Comparison of ENCODE assay signal across 19 cellular contexts in the genomic region with DNA sequence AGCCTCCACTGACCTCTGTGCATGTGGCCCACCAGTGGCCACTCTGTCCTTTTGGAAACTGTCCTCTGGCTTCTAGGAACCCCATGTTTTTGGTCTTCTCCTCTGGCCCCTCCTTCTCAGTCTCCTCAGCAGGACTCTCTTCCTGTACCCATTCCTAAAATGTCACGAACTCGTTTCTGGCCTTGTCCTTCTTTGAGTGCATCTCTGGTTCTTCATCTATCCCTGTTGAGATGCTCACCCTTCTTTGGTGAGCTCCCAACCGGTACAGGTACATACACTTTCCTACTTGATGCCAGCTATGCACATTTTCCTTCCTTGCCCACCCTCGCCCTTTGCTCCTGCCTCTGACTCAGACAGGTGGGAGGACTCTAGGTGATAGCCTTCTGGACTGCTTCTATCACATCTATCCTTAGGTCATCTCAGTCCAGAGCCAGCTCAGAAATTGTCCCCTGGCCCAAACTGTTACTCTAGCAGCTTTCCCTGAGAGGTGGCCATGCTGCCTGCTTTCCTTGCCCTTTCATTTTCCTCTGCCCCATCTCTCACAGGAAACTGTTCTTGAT. TPM values are rescaled to one million over a fixed set of nuclear protein-coding genes. Genes with fewer than 3 reads are reported as not detected.
DNase-seq lines count a peak whose midpoint lies in the region; ATAC-seq, FAIRE-seq and TF ChIP-seq lines count a peak whose summit lies in the region.
"Had no signal": no experiment of that assay in that cellular context is flagged by ENCODE, and none has a peak within 500 bp of the region (broad histone marks: within the 10 kb centered on the region; RNA-seq: fewer than 3 reads in every experiment).

No MANE protein-coding gene starts in this region.

- TF ChIP-seq EP300 in HepG2 (IDR thresholded peaks at IDR 0.05; ENCODE audit: low read depth in 2 of 2, low read length in 2 of 2) (0 out of 4 replicates have a peak, but pooled peaks of 1 of the 2 experiments have one; percentile 8), HepG2 (CRISPR knock-in tag; IDR thresholded peaks at IDR 0.05; ENCODE audit: borderline replicate concordance) (no peak), sigmoid colon (IDR thresholded peaks at IDR 0.05) (no peak)

- H3K36me3 ChIP-seq in SJCRH30: peaks cover 26% of the 10 kb centered on the region
- peaks cover 0 to 14% of the 10 kb centered on the region in 2 experiments; a peak in 1 of 5 replicates for H3K36me3 ChIP-seq in HepG2 (replicated peaks in 1 of 2; ENCODE audit: control insufficient read depth in 1 of 2, insufficient read depth in 2 of 2, low read length in 2 of 2)
- H3K36me3 ChIP-seq in sigmoid colon: peaks cover 0 to 26% (median 12%) of the 10 kb centered on the region in 4 donors

- TF ChIP-seq POLR2A in HepG2 (IDR thresholded peaks at IDR 0.05; ENCODE audit: insufficient read depth in 1 of 2, low read depth in 2 of 2, low read length in 2 of 2): no peak
- TF ChIP-seq POLR2A in sigmoid colon (IDR thresholded peaks at IDR 0.05): no peak

- no peak overlapping the region for H3K4me3 Mint-ChIP-seq in activated naive CD8-positive, alpha-beta T cell treated with anti-CD3 and anti-CD28 coated beads, Interleukin-2, amount 50 U/mL, for 24 hours

- no peaks in the 10 kb centered on the region for H4K20me1 ChIP-seq in HepG2 (ENCODE audit: insufficient read depth, low read length)

- H3K27ac Mint-ChIP-seq in activated naive CD8-positive, alpha-beta T cell treated with anti-CD3 and anti-CD28 coated beads, Interleukin-2, amount 50 U/mL, for 24 hours: no peak overlapping the region

- no peaks in the 10 kb centered on the region for H3K27me3 Mint-ChIP-seq in activated naive CD8-positive, alpha-beta T cell treated with anti-CD3 and anti-CD28 coated beads, Interleukin-2, amount 50 U/mL, for 24 hours

- H3K36me3 Mint-ChIP-seq in activated naive CD8-positive, alpha-beta T cell treated with anti-CD3 and anti-CD28 coated beads, Interleukin-2, amount 50 U/mL, for 24 hours (ENCODE audit: low read depth): peaks cover 9% of the 10 kb centered on the region

- H3K4me2 ChIP-seq in HepG2 (ENCODE audit: low read depth, low read length): peak overlapping the region; percentile 59

- CTCF ChIA-PET in HepG2 (lab: Yijun Ruan, JAX; ENCODE audit: low intra/inter-chr PET ratio, low total read pairs): no interaction called here

- H3K4me1 ChIP-seq in SJCRH30 (peaks cover 36% of the 10 kb centered on the region), HepG2 (ENCODE audit: insufficient read depth, low read length) (peaks cover 38% of the 10 kb centered on the region), sigmoid colon (no peaks in the 10 kb centered on the region)

- 42% methylated on average over 4 of the region's 4 CpGs for WGBS in HepG2 (ENCODE audit: low lambda C conversion rate)
- 89% methylated on average over 4 of the region's 4 CpGs for WGBS in sigmoid colon, 2 donors

- in situ Hi-C loops in HepG2 (cut with HindIII; ENCODE audit: extremely low pct_ligation_motif_present, low pct_unique_long_range_greater_than_20kb): no loop called here

- no peak for TF ChIP-seq RAD21 in HepG2 (CRISPR knock-in tag; IDR thresholded peaks at IDR 0.05)

- no peaks in the 10 kb centered on the region for H3K27me3 ChIP-seq in SJCRH30
- H3K27me3 ChIP-seq in HepG2 (ENCODE audit: control insufficient read depth in 1 of 2, insufficient read depth in 2 of 2, low read length in 2 of 2): no peaks in the 10 kb centered on the region
- no peaks in the 10 kb centered on the region for H3K27me3 ChIP-seq in sigmoid colon

- intact Hi-C loops in HepG2 (cut with micrococcal nuclease; ENCODE audit: unreplicated experiment): no loop called here
- intact Hi-C loops in sigmoid colon (cut with DNase I): no loop called here

- TF ChIP-seq CTCF in HepG2 (CRISPR knock-in tag; IDR thresholded peaks at IDR 0.05): no peak
- no peak for TF ChIP-seq CTCF in sigmoid colon (IDR thresholded peaks at IDR 0.05)

- peak; percentile 34 for DNase-seq in HT-29 (ENCODE audit: low spot score)
- peak in 1 of 2 experiments; percentile 50 for DNase-seq in SJCRH30
- DNase-seq in HepG2 (ENCODE audit: low spot score): no peak
- peak; percentile 17 for DNase-seq in sigmoid colon
- DNase-seq in NCI-H2196 (lab: John Stamatoyannopoulos, UW; ENCODE audit: unreplicated experiment): no peak
- no peak for DNase-seq in activated naive CD8-positive, alpha-beta T cell treated with anti-CD3 and anti-CD28 coated beads, Interleukin-2, amount 50 U/mL, for 24 hours
- DNase-seq: ACHN, DMS79 treated with DMSO at 0.1 percent for 48 hours, KG1, MV-4-11, NCI-H1694 treated with DMSO at 0.1 percent for 48 hours, NCI-H510A, NCI-H748 treated with DMSO at 0.1 percent for 48 hours, OCI-M1, SHP77 treated with DMSO at 0.1 percent for 48 hours had no signal

- H3K79me2 ChIP-seq in HepG2 (ENCODE audit: insufficient read depth, low read length): no peaks in the 10 kb centered on the region

- H3K4me3 ChIP-seq in SJCRH30 (no peak overlapping the region), HepG2 (replicated peaks in 1 of 3; ENCODE audit: insufficient read depth in 1 of 3, low read depth in 2 of 3, low read length in 3 of 3) (no peak overlapping the region), sigmoid colon (no peak overlapping the region)

- POLR2A ChIA-PET in HepG2 (lab: Yijun Ruan, JAX): interaction anchor here (0.9 to 3.6 kb wide), 10 partner anchors 11 to 229 kb away, joined by 3 to 44 read pairs (median 5); partner anchors contain the start of genes BLCAP and MANBAL

- no peaks in the 10 kb centered on the region for H3K4me1 Mint-ChIP-seq in activated naive CD8-positive, alpha-beta T cell treated with anti-CD3 and anti-CD28 coated beads, Interleukin-2, amount 50 U/mL, for 24 hours

- no TSS peak for BruUV-seq in HepG2 (replicated peaks; lab: Mats Ljungman, UMichigan)

- H3K9me3 ChIP-seq in SJCRH30 (replicated peaks): no peaks in the 10 kb centered on the region
- H3K9me3 ChIP-seq in HepG2 (ENCODE audit: low read length): no peaks in the 10 kb centered on the region
- no peaks in the 10 kb centered on the region for H3K9me3 ChIP-seq in sigmoid colon

- H3K9me3 Mint-ChIP-seq in activated naive CD8-positive, alpha-beta T cell treated with anti-CD3 and anti-CD28 coated beads, Interleukin-2, amount 50 U/mL, for 24 hours: no peaks in the 10 kb centered on the region

- ATAC-seq in HepG2 (peak; percentile 28), HG03095 (IDR thresholded peaks at IDR 0.05; ENCODE audit: unreplicated experiment) (no peak)
- ATAC-seq in activated naive CD8-positive, alpha-beta T cell treated with anti-CD3 and anti-CD28 coated beads, Interleukin-2, amount 50 U/mL, for 24 hours: no peak
- ATAC-seq: SK-N-SH treated with all-trans-retinoic acid at 6 μM for 48 hours had no signal

- no peak for FAIRE-seq in HepG2 (lab: Jason Lieb, UNC)
- FAIRE-seq: H54 had no signal

- H2AFZ ChIP-seq in HepG2 (ENCODE audit: low read length): no peak overlapping the region

- H3K27ac ChIP-seq in SJCRH30 (peak overlapping the region; percentile 11; the same call in 1 of the 2 replicates), HepG2 (ENCODE audit: extremely low read length, insufficient read depth, low read length) (peak overlapping the region; percentile 52), sigmoid colon (no peak overlapping the region)
- H3K27ac ChIP-seq: C4-2B had no signal

- 0 out of 2 replicates have a peak overlapping the region, but pooled peaks have one; percentile 11 for H3K9ac ChIP-seq in HepG2 (ENCODE audit: insufficient read depth, low read depth, low read length)

RNA-seq across cellular contexts. Expression of gene NNAT, which starts 14.8 kb away (rescaled TPM):
- 2.1 TPM in 1 of 2 replicates, not detected in the other for total RNA-seq in HT-29 (2014; rRNA removed; shearing (Covaris generic))
- not detected in 2 replicates for total RNA-seq in SJCRH30 (2014; rRNA removed; shearing (Covaris generic))
- not detected in 2 replicates for total RNA-seq in HepG2 (2016; rRNA removed; fragmentation: Illumina TruSeq; extraction: Trizol)
- not detected in 2 replicates for total RNA-seq in HepG2 (2016; cell fraction: cytosol; rRNA removed; fragmentation: Illumina TruSeq; extraction: Trizol; ENCODE audit: low read depth)
- total RNA-seq in HepG2 (2016; cell fraction: insoluble cytoplasmic fraction; rRNA removed; fragmentation: Illumina TruSeq; extraction: Trizol): not detected in 2 replicates
- not detected in 2 replicates for total RNA-seq in HepG2 (2016; cell fraction: membrane; rRNA removed; fragmentation: Illumina TruSeq; extraction: Trizol)
- total RNA-seq in HepG2 (2016; cell fraction: nucleus; rRNA removed; fragmentation: Illumina TruSeq; extraction: Trizol): not detected in 2 replicates
- polyA plus RNA-seq in HepG2 (2011; rRNA removed): not detected in 2 replicates
- polyA plus RNA-seq in HepG2 (2011; cell fraction: cytosol; rRNA removed): not detected in 2 replicates
- not detected in 2 replicates for polyA plus RNA-seq in HepG2 (2011; cell fraction: nucleus; rRNA removed)
- 1.4 and 1.6 TPM in 2 replicates for polyA plus RNA-seq in HepG2 (2012)
- polyA plus RNA-seq in HepG2 (2016; cell fraction: cytosol; fragmentation: Illumina TruSeq; extraction: Trizol; ENCODE audit: low read depth): not detected in 2 replicates
- not detected in 2 replicates for polyA plus RNA-seq in HepG2 (2016; cell fraction: insoluble cytoplasmic fraction; fragmentation: Illumina TruSeq; extraction: Trizol; ENCODE audit: low read depth)
- polyA plus RNA-seq in HepG2 (2016; cell fraction: membrane; fragmentation: Illumina TruSeq; extraction: Trizol; ENCODE audit: low read depth): not detected in 2 replicates
- not detected in 2 replicates for polyA plus RNA-seq in HepG2 (2016; cell fraction: nucleus; fragmentation: Illumina TruSeq; extraction: Trizol; ENCODE audit: insufficient read depth, low read depth)
- not detected in 2 replicates for polyA minus RNA-seq in HepG2 (2011; rRNA and poly(A)+ RNA removed; ENCODE audit: low replicate concordance)
- polyA minus RNA-seq in HepG2 (2011; cell fraction: cytosol; rRNA and poly(A)+ RNA removed): not detected in 2 replicates
- polyA minus RNA-seq in HepG2 (2011; cell fraction: nucleus; rRNA and poly(A)+ RNA removed): not detected in 2 replicates
- total RNA-seq in sigmoid colon: 100 to 1,000 TPM in 2 of 4 donors, 10 to 100 TPM in 2; 82.8 to 125 (median 97.2) TPM
- 10 to 100 TPM in 1 of 3 donors, 1 to 10 TPM in 1, not detected in 1; 7.8 to 20.8 TPM for polyA plus RNA-seq in sigmoid colon

RNA-seq across cellular contexts. Expression of gene BLCAP, which starts 21.4 kb away (rescaled TPM):
- total RNA-seq in HT-29 (2014; rRNA removed; shearing (Covaris generic)): 108 and 115 TPM in 2 replicates
- 172 and 191 TPM in 2 replicates for total RNA-seq in SJCRH30 (2014; rRNA removed; shearing (Covaris generic))
- total RNA-seq in HepG2 (2016; rRNA removed; fragmentation: Illumina TruSeq; extraction: Trizol) (34.9 and 52.4 TPM in 2 replicates), sigmoid colon (10 to 100 TPM; 53.1 to 68.1 (median 57.1) TPM)
- 17.2 and 22.5 TPM in 2 replicates for total RNA-seq in HepG2 (2016; cell fraction: cytosol; rRNA removed; fragmentation: Illumina TruSeq; extraction: Trizol; ENCODE audit: low read depth)
- total RNA-seq in HepG2 (2016; cell fraction: insoluble cytoplasmic fraction; rRNA removed; fragmentation: Illumina TruSeq; extraction: Trizol): 38.0 and 49.3 TPM in 2 replicates
- 51.0 and 56.2 TPM in 2 replicates for total RNA-seq in HepG2 (2016; cell fraction: membrane; rRNA removed; fragmentation: Illumina TruSeq; extraction: Trizol)
- total RNA-seq in HepG2 (2016; cell fraction: nucleus; rRNA removed; fragmentation: Illumina TruSeq; extraction: Trizol): 51.2 and 62.7 TPM in 2 replicates
- polyA plus RNA-seq in HepG2 (2011; rRNA removed) (86.8 and 87.3 TPM in 2 replicates), sigmoid colon (10 to 100 TPM; 40.2 to 68.7 (median 56.5) TPM)
- polyA plus RNA-seq in HepG2 (2011; cell fraction: cytosol; rRNA removed): 70.1 and 103 TPM in 2 replicates
- 88.0 and 105 TPM in 2 replicates for polyA plus RNA-seq in HepG2 (2011; cell fraction: nucleus; rRNA removed)
- 48.1 and 53.7 TPM in 2 replicates for polyA plus RNA-seq in HepG2 (2012)
- 20.3 and 24.7 TPM in 2 replicates for polyA plus RNA-seq in HepG2 (2016; cell fraction: cytosol; fragmentation: Illumina TruSeq; extraction: Trizol; ENCODE audit: low read depth)
- 48.7 and 55.1 TPM in 2 replicates for polyA plus RNA-seq in HepG2 (2016; cell fraction: insoluble cytoplasmic fraction; fragmentation: Illumina TruSeq; extraction: Trizol; ENCODE audit: low read depth)
- polyA plus RNA-seq in HepG2 (2016; cell fraction: membrane; fragmentation: Illumina TruSeq; extraction: Trizol; ENCODE audit: low read depth): 52.2 and 55.0 TPM in 2 replicates
- polyA plus RNA-seq in HepG2 (2016; cell fraction: nucleus; fragmentation: Illumina TruSeq; extraction: Trizol; ENCODE audit: insufficient read depth, low read depth): 97.6 and 101 TPM in 2 replicates
- 129 and 137 TPM in 2 replicates for polyA minus RNA-seq in HepG2 (2011; rRNA and poly(A)+ RNA removed; ENCODE audit: low replicate concordance)
- polyA minus RNA-seq in HepG2 (2011; cell fraction: cytosol; rRNA and poly(A)+ RNA removed): 28.5 and 36.9 TPM in 2 replicates
- 87.7 and 95.1 TPM in 2 replicates for polyA minus RNA-seq in HepG2 (2011; cell fraction: nucleus; rRNA and poly(A)+ RNA removed)

Comparison
In these comparisons a context has a peak if more than half of its experiments do, and no peak if none do; other contexts are left out.
1. DNase-seq: peak in HT-29 (single experiment) and sigmoid colon (single experiment); none in HepG2 (single experiment), NCI-H2196 (single experiment) and activated naive CD8-positive, alpha-beta T cell treated with anti-CD3 and anti-CD28 coated beads, Interleukin-2, amount 50 U/mL, for 24 hours (single experiment).
2. H3K27ac ChIP-seq: peak in SJCRH30 (single experiment) and HepG2 (single experiment); none in sigmoid colon (0 of 4).
3. RNA of gene NNAT, which starts 14.8 kb away (total RNA-seq): 82.8 to 125 TPM in sigmoid colon; 2.1 TPM in HT-29, not detected in SJCRH30 and not detected in HepG2; every median in the first group is over 10 times any median in the second.